11 cellular contexts compared by ENCODE assay signal in genomic region chr13:20713751-20714150, GRCh38. TPM values are rescaled to one million over a fixed set of nuclear protein-coding genes. Genes with fewer than 3 reads are reported as not detected.
DNase-seq lines count a peak whose midpoint lies in the region; ATAC-seq, FAIRE-seq and TF ChIP-seq lines count a peak whose summit lies in the region.
"Had no signal": no experiment of that assay in that cellular context is flagged by ENCODE, and none has a peak within 500 bp of the region (broad histone marks: within the 10 kb centered on the region; RNA-seq: fewer than 3 reads in every experiment).

No MANE protein-coding gene starts in this region.

- DNase-seq in activated CD4-positive, alpha-beta T cell treated with anti-CD3 and anti-CD28 coated beads for 36 hours, result peak; percentile 30
- DNase-seq in activated CD4-positive, alpha-beta T cell treated with anti-CD3 and anti-CD28 coated beads, Interleukin-2, amount 50 U/mL, for 4 hours, result no peak
- DNase-seq in ascending aorta (ENCODE audit: low spot score in 2 of 2) (peak in 1 of 2 donors; percentile 81), right cardiac atrium (peak; percentile 63 to 73 (median 71)), thoracic aorta (ENCODE audit: low spot score) (no peak), SHP77 (lab: John Stamatoyannopoulos, UW) (no peak), GM12892 (ENCODE audit: insufficient read length) (no peak), MM.1S (no peak)
- DNase-seq: ACHN; activated T-cell treated with anti-CD3 and anti-CD28 coated beads, Interleukin-2, amount 50 U/mL, for 24 hours had no signal

- intact Hi-C loops in activated CD4-positive, alpha-beta T cell treated with anti-CD3 and anti-CD28 coated beads for 36 hours (cut with DNase I, micrococcal nuclease), result loop anchor here (1.0 to 2.0 kb wide), 3 partner anchors 59 to 219 kb away; partner anchors contain the start of gene EEF1AKMT1 (in 1 of the 2)
- intact Hi-C loops in ascending aorta (cut with DNase I) (loop anchor here (2.0 to 10.0 kb wide), 5 partner anchors 59 to 361 kb away; partner anchors contain the start of genes EEF1AKMT1 and XPO4), right cardiac atrium (cut with DNase I) (loop anchor here (5.0 to 10.0 kb wide), 5 partner anchors 59 to 211 kb away; partner anchors contain the start of gene EEF1AKMT1 (in 1 of the 4))

- peak overlapping the region in 1 of 2 donors; percentile 61 for H3K4me3 ChIP-seq in ascending aorta
- no peak overlapping the region for H3K4me3 ChIP-seq in right cardiac atrium (ENCODE audit: low read length)
- H3K4me3 ChIP-seq in thoracic aorta, result peak overlapping the region; percentile 67
- H3K4me3 ChIP-seq in MM.1S (ENCODE audit: low read length), result no peak overlapping the region

- H3K4me1 Mint-ChIP-seq in activated CD4-positive, alpha-beta T cell treated with anti-CD3 and anti-CD28 coated beads for 36 hours, result peaks cover 12% of the 10 kb centered on the region

- H2AFZ ChIP-seq in MM.1S (ENCODE audit: low read length), result no peak overlapping the region

- H3K36me3 Mint-ChIP-seq in activated CD4-positive, alpha-beta T cell treated with anti-CD3 and anti-CD28 coated beads for 36 hours (ENCODE audit: low read depth), result no peaks in the 10 kb centered on the region

- no peaks in the 10 kb centered on the region for H3K9me3 ChIP-seq in ascending aorta
- no peaks in the 10 kb centered on the region for H3K9me3 ChIP-seq in right cardiac atrium (ENCODE audit: control insufficient read depth, low read length)
- no peaks in the 10 kb centered on the region for H3K9me3 ChIP-seq in thoracic aorta
- H3K9me3 ChIP-seq in MM.1S (replicated peaks; ENCODE audit: insufficient read depth, low read length), result no peaks in the 10 kb centered on the region
- H3K9me3 ChIP-seq: upper lobe of left lung had no signal

- H3K9ac ChIP-seq in MM.1S (ENCODE audit: low read length), result no peak overlapping the region

- H3F3A ChIP-seq in MM.1S (ENCODE audit: insufficient read depth, low read length), result no peaks in the 10 kb centered on the region

- POLR2A ChIA-PET in activated CD4-positive, alpha-beta T cell treated with anti-CD3 and anti-CD28 coated beads for 36 hours (lab: Charles Lee), result no interaction called here

- H3K36me3 ChIP-seq in ascending aorta, result no peaks in the 10 kb centered on the region
- no peaks in the 10 kb centered on the region for H3K36me3 ChIP-seq in thoracic aorta
- H3K36me3 ChIP-seq in MM.1S (replicated peaks; ENCODE audit: insufficient read depth, low read length), result no peaks in the 10 kb centered on the region
- H3K36me3 ChIP-seq: upper lobe of left lung had no signal

- no peak for FAIRE-seq in GM12892 (lab: Jason Lieb, UNC)

- H3K27me3 ChIP-seq in ascending aorta (no peaks in the 10 kb centered on the region), right cardiac atrium (ENCODE audit: control insufficient read depth, insufficient read depth) (no peaks in the 10 kb centered on the region), thoracic aorta (replicated peaks; ENCODE audit: insufficient read depth) (no peaks in the 10 kb centered on the region), MM.1S (replicated peaks; ENCODE audit: insufficient read depth, low read length) (no peaks in the 10 kb centered on the region)
- H3K27me3 ChIP-seq: upper lobe of left lung had no signal

- H4K20me1 ChIP-seq in MM.1S (ENCODE audit: insufficient read depth, low read length), result no peaks in the 10 kb centered on the region

- H3K9me2 ChIP-seq in MM.1S (replicated peaks; ENCODE audit: insufficient read depth, low read length), result no peaks in the 10 kb centered on the region

- peaks cover 11% of the 10 kb centered on the region for H3K27me3 Mint-ChIP-seq in activated CD4-positive, alpha-beta T cell treated with anti-CD3 and anti-CD28 coated beads for 36 hours

- H3K27ac ChIP-seq in ascending aorta, result peak overlapping the region; percentile 74 to 80
- peak overlapping the region; percentile 11 for H3K27ac ChIP-seq in right cardiac atrium (ENCODE audit: low read length)
- H3K27ac ChIP-seq in thoracic aorta, result peak overlapping the region; percentile 85 to 88
- H3K27ac ChIP-seq in MM.1S (ENCODE audit: low read length), result no peak overlapping the region

- CTCF ChIA-PET in activated CD4-positive, alpha-beta T cell treated with anti-CD3 and anti-CD28 coated beads for 36 hours (lab: Charles Lee), result interaction anchor here (0.6 to 1.2 kb wide), 6 partner anchors 9 to 336 kb away, joined by 3 to 5 read pairs (median 4); no protein-coding TSS in a partner anchor

- 31% methylated on average over 11 of the region's 11 CpGs for WGBS in right cardiac atrium

- H3K4me3 Mint-ChIP-seq in activated CD4-positive, alpha-beta T cell treated with anti-CD3 and anti-CD28 coated beads for 36 hours, result no peak overlapping the region
- H3K4me3 Mint-ChIP-seq: activated T-cell treated with anti-CD3 and anti-CD28 coated beads, Interleukin-2, amount 50 U/mL, for 24 hours had no signal

- TF ChIP-seq POLR2A in GM12892 (IDR thresholded peaks at IDR 0.05; ENCODE audit: low read depth, low read length), result no peak

- H3K27ac Mint-ChIP-seq in activated CD4-positive, alpha-beta T cell treated with anti-CD3 and anti-CD28 coated beads for 36 hours, result no peak overlapping the region
- H3K27ac Mint-ChIP-seq: activated T-cell treated with anti-CD3 and anti-CD28 coated beads, Interleukin-2, amount 50 U/mL, for 24 hours had no signal

- no peak overlapping the region for H3K4me2 ChIP-seq in MM.1S (ENCODE audit: low read depth, low read length)

- no peak for TF ChIP-seq CTCF in ascending aorta (IDR thresholded peaks at IDR 0.05)
- TF ChIP-seq CTCF in thoracic aorta (IDR thresholded peaks at IDR 0.05), result no peak
- no peak for TF ChIP-seq CTCF in MM.1S (IDR thresholded peaks at IDR 0.05; ENCODE audit: low read length)

- no peaks in the 10 kb centered on the region for H3K79me2 ChIP-seq in MM.1S (ENCODE audit: low read length)

- no peak for ATAC-seq in activated CD4-positive, alpha-beta T cell treated with anti-CD3 and anti-CD28 coated beads for 36 hours
- ATAC-seq in right cardiac atrium (peak; percentile 38 to 65), thoracic aorta (ENCODE audit: insufficient number of reproducible peaks, low FRiP score, low read depth) (peak; percentile 18)

- H3K4me1 ChIP-seq in ascending aorta (peaks cover 3 to 26% of the 10 kb centered on the region in 2 donors), right cardiac atrium (ENCODE audit: control insufficient read depth, insufficient read depth, low read length) (no peaks in the 10 kb centered on the region), thoracic aorta (ENCODE audit: control insufficient read depth in 1 of 2, low read depth in 2 of 2) (peaks cover 21 to 53% of the 10 kb centered on the region in 2 donors), MM.1S (ENCODE audit: low read length) (no peaks in the 10 kb centered on the region)

- H3K9me3 Mint-ChIP-seq in activated CD4-positive, alpha-beta T cell treated with anti-CD3 and anti-CD28 coated beads for 36 hours (ENCODE audit: low read depth), result no peaks in the 10 kb centered on the region
- H3K9me3 Mint-ChIP-seq: activated T-cell treated with anti-CD3 and anti-CD28 coated beads, Interleukin-2, amount 50 U/mL, for 24 hours had no signal

RNA-seq across cellular contexts. Expression of gene IL17D, which starts 10.3 kb away (rescaled TPM):
- total RNA-seq in activated CD4-positive, alpha-beta T cell treated with anti-CD3 and anti-CD28 coated beads for 36 hours, result under 1 TPM; 0.19 to 0.21 TPM
- total RNA-seq in ascending aorta (not detected), right cardiac atrium (1 to 10 TPM; 1.9 to 3.0 (median 2.5) TPM), thoracic aorta (10 to 100 TPM in 1 of 2 donors, 1 to 10 TPM in 1; 6.6 to 10.3 TPM)
- polyA plus RNA-seq in right cardiac atrium, result 2.3 TPM
- 2.7 TPM for polyA plus RNA-seq in GM12892 (2012; ENCODE audit: missing spikeins)

Comparison
In these comparisons a context has a peak if more than half of its experiments do, and no peak if none do; other contexts are left out.
1. DNase-seq: peak in activated CD4-positive, alpha-beta T cell treated with anti-CD3 and anti-CD28 coated beads for 36 hours (single experiment) and right cardiac atrium (3 of 3); none in activated CD4-positive, alpha-beta T cell treated with anti-CD3 and anti-CD28 coated beads, Interleukin-2, amount 50 U/mL, for 4 hours (0 of 2), thoracic aorta (single experiment), SHP77 (0 of 2), GM12892 (single experiment) and MM.1S (single experiment).